In genomic region chr16:47774661-47775060, GRCh38 we compare ENCODE assay signal across 13 cellular contexts.
A peak's percentile ranks its signal among the peaks of the same experiment; 100 is the strongest.
DNase-seq lines count a peak whose midpoint lies in the region; TF ChIP-seq lines count a peak whose summit lies in the region.
"Had no signal": no experiment of that assay in that cellular context is flagged by ENCODE, and none has a peak within 500 bp of the region (broad histone marks: within the 10 kb centered on the region; RNA-seq: fewer than 3 reads in every experiment).

No MANE protein-coding gene starts in this region.

- CTCF ChIA-PET in RWPE1 (lab: Yijun Ruan, JAX) = interaction anchor here (0.6 kb wide), 1 partner anchor 1074 kb away, joined by 3 read pairs; no protein-coding TSS in a partner anchor

- no peak overlapping the region for H3K4me3 Mint-ChIP-seq in progenitor cell of endocrine pancreas (ENCODE audit: low read depth)
- H3K4me3 Mint-ChIP-seq: nephron progenitor cell had no signal

- no peaks in the 10 kb centered on the region for H3K27me3 Mint-ChIP-seq in progenitor cell of endocrine pancreas

- no peak overlapping the region for H3K27ac Mint-ChIP-seq in progenitor cell of endocrine pancreas
- H3K27ac Mint-ChIP-seq: nephron progenitor cell had no signal

- H3K9me3 Mint-ChIP-seq in progenitor cell of endocrine pancreas (ENCODE audit: low read depth) = peaks cover 9% of the 10 kb centered on the region

- no peaks in the 10 kb centered on the region for H3K4me1 Mint-ChIP-seq in progenitor cell of endocrine pancreas (ENCODE audit: low read depth)
- H3K4me1 Mint-ChIP-seq: nephron progenitor cell had no signal

- POLR2A ChIA-PET in RWPE1 (lab: Yijun Ruan, JAX; ENCODE audit: low non-redundant PET) = no interaction called here

- H3K36me3 Mint-ChIP-seq in progenitor cell of endocrine pancreas (ENCODE audit: insufficient read depth) = no peaks in the 10 kb centered on the region

- no peak overlapping the region for H3K27ac ChIP-seq in epithelial cell of prostate
- H3K27ac ChIP-seq in RWPE1 = no peak overlapping the region
- H3K27ac ChIP-seq: upper lobe of left lung had no signal

- TF ChIP-seq CTCF in progenitor cell of endocrine pancreas (IDR thresholded peaks at IDR 0.05; ENCODE audit: unreplicated experiment) = peak; percentile 11
- TF ChIP-seq CTCF in RWPE1 (conservative IDR thresholded peaks at IDR 0.05; ENCODE audit: low read depth) = no peak

- DNase-seq in NCI-H526 (lab: John Stamatoyannopoulos, UW) (peak; percentile 33 to 39), NCI-H526 treated with DMSO at 0.1 percent for 48 hours (lab: John Stamatoyannopoulos, UW) (no peak), RPMI7951 (ENCODE audit: low read depth) (peak; percentile 52), epithelial cell of prostate (ENCODE audit: low read depth, low spot score) (peak; percentile 43), progenitor cell of endocrine pancreas (ENCODE audit: low spot score, unreplicated experiment) (no peak), globus pallidus (ENCODE audit: low spot score) (no peak), RWPE1 (ENCODE audit: low spot score) (no peak)
- no peak for DNase-seq in activated CD4-positive, alpha-beta T cell treated with anti-CD3 and anti-CD28 coated beads for 4 hours
- DNase-seq: activated T-cell treated with anti-CD3 and anti-CD28 coated beads, Interleukin-2, amount 50 U/mL, for 48 hours; erythroblast; NCI-H1105 treated with DMSO at 0.1 percent for 48 hours; nephron progenitor cell had no signal

Comparison
In these comparisons a context has a peak if more than half of its experiments do, and no peak if none do; other contexts are left out.
1. DNase-seq: peak in NCI-H526 (2 of 2), RPMI7951 (single experiment) and epithelial cell of prostate (single experiment); none in NCI-H526 treated with DMSO at 0.1 percent for 48 hours (single experiment), progenitor cell of endocrine pancreas (single experiment), globus pallidus (single experiment), RWPE1 (single experiment) and activated CD4-positive, alpha-beta T cell treated with anti-CD3 and anti-CD28 coated beads for 4 hours (0 of 2).